In the genomic region with DNA sequence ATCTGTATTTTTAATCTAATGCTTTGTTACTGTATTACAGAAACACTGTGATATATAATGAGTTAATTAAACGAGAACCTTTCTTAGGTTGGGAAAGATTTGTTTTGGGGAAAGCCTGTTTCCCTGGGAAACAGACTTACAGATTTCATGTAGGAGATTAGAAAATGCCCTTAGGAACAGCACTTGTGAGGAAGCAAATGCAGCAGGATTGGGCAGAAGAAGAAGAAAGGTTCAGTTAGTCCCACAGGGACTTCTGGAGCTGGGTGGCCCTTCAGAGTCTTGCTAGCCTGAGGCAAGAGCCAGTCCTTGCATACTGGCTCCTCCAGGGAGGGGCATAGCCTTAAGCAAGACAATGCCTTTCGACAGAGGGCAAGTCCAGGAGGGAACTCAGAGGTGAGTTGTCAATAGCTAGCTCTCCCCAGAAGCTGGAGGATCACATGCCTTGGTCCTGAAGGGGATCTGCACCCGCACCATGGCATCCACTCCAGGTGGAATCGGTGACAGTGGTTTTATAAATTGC, we compare ENCODE assay signal across 24 cellular contexts. TPM values are rescaled to one million over a fixed set of nuclear protein-coding genes. Genes with fewer than 3 reads are reported as not detected.
DNase-seq lines count a peak whose midpoint lies in the region; ATAC-seq and TF ChIP-seq lines count a peak whose summit lies in the region.
"Had no signal": no experiment of that assay in that cellular context is flagged by ENCODE, and none has a peak within 500 bp of the region (broad histone marks: within the 10 kb centered on the region; RNA-seq: fewer than 3 reads in every experiment).

No MANE protein-coding gene starts in this region.

- H3K4me3 ChIP-seq in NB4 (ENCODE audit: low read depth, low read length) (no peak overlapping the region), neural progenitor cell (no peak overlapping the region)
- H3K4me3 ChIP-seq: body of pancreas, thoracic aorta had no signal

- no peak overlapping the region for H3K23ac ChIP-seq in H9 (ENCODE audit: insufficient read length, low read depth, low read length)

- H3K27me3 Mint-ChIP-seq in H9 (ENCODE audit: low read depth) (no peaks in the 10 kb centered on the region), neural progenitor cell (ENCODE audit: insufficient read depth, low read depth) (peaks cover 2% of the 10 kb centered on the region)
- H3K27me3 Mint-ChIP-seq: activated naive CD8-positive, alpha-beta T cell treated with anti-CD3 and anti-CD28 coated beads for 36 hours; CD4-positive, CD25-positive, alpha-beta regulatory T cell had no signal

- H3K9me3 ChIP-seq in H9 (ENCODE audit: control insufficient read depth, low read depth, low read length) = no peaks in the 10 kb centered on the region
- H3K9me3 ChIP-seq in neural progenitor cell (ENCODE audit: low read depth) = no peaks in the 10 kb centered on the region
- H3K9me3 ChIP-seq: body of pancreas, thoracic aorta had no signal

- H3K4me1 Mint-ChIP-seq in H9 (peaks cover 11 to 15% of the 10 kb centered on the region in 2 experiments), neural progenitor cell (no peaks in the 10 kb centered on the region)

- H2BK12ac ChIP-seq in H9 (ENCODE audit: insufficient read length, low read depth, low read length) = no peak overlapping the region

- H3K4ac ChIP-seq in H9 (ENCODE audit: low read depth, low read length) = no peak overlapping the region

- H3K36me3 ChIP-seq in neural progenitor cell = no peaks in the 10 kb centered on the region
- H3K36me3 ChIP-seq: thoracic aorta had no signal

- H3K27ac Mint-ChIP-seq in H9 (peak overlapping the region in 2 of 3 experiments; percentile 16 to 65; a peak in 2 of 7 replicates), neural progenitor cell (no peak overlapping the region)
- H3K27ac Mint-ChIP-seq: activated naive CD8-positive, alpha-beta T cell treated with anti-CD3 and anti-CD28 coated beads for 36 hours; activated T-helper 2 cell treated with anti-CD3 and anti-CD28 coated beads, Interferon-gamma antibody, Interleukin-2, Interleukin-4, amounts not matched to agents 10 μg/mL and 5 μg/mL and 100 μg/mL, durations not matched to agents 14 hours and 24 hours and 36 hours had no signal

- H2AFZ ChIP-seq in H9 (ENCODE audit: low read length) (no peak overlapping the region), neural progenitor cell (replicated peaks) (no peak overlapping the region)

- H3K27ac ChIP-seq in H9 (ENCODE audit: insufficient read length, low read depth, low read length) (no peak overlapping the region), foreskin keratinocyte (no peak overlapping the region), neural progenitor cell (no peak overlapping the region)
- H3K27ac ChIP-seq: body of pancreas, thoracic aorta had no signal

- peaks cover 2% of the 10 kb centered on the region; the same call in 1 of the 2 replicates for H3K4me1 ChIP-seq in H9 (ENCODE audit: insufficient read depth, low read length)
- H3K4me1 ChIP-seq in foreskin keratinocyte = no peaks in the 10 kb centered on the region
- H3K4me1 ChIP-seq in neural progenitor cell = peaks cover 4% of the 10 kb centered on the region
- H3K4me1 ChIP-seq: body of pancreas had no signal

- no CpG with 5 or more reads among the region's 4 CpGs for WGBS in H9 (ENCODE audit: extremely low coverage, insufficient read length, low lambda C conversion rate)

- peak; percentile 80 for DNase-seq in H9
- DNase-seq in NB4 (ENCODE audit: low read depth) = peak; percentile 39
- DNase-seq in foreskin keratinocyte = peak in 1 of 2 donors; percentile 8
- peak; percentile 15 for DNase-seq in neural progenitor cell (ENCODE audit: low spot score)
- no peak for DNase-seq in activated CD4-positive, alpha-beta T cell treated with anti-CD3 and anti-CD28 coated beads for 48 hours
- no peak for DNase-seq in cardiac septum (ENCODE audit: low spot score)
- DNase-seq in NCI-H1105 (lab: John Stamatoyannopoulos, UW) = no peak
- no peak for DNase-seq in NCI-H2171 treated with DMSO at 0.1 percent for 48 hours (lab: John Stamatoyannopoulos, UW)
- DNase-seq: activated CD4-positive, alpha-beta T cell treated with anti-CD3 and anti-CD28 coated beads for 4 hours; activated CD8-positive, alpha-beta memory T cell treated with anti-CD3 and anti-CD28 coated beads, Interleukin-2, amount 50 U/mL, for 48 hours; activated naive CD8-positive, alpha-beta T cell treated with anti-CD3 and anti-CD28 coated beads for 36 hours; body of pancreas; CD4-positive, CD25-positive, alpha-beta regulatory T cell; effector CD4-positive, alpha-beta T cell; KG1; left ventricle myocardium superior; NCI-H2081; SIG-M5; small intestine; stimulated activated CD4-positive, alpha-beta T cell treated with anti-CD3 and anti-CD28 coated beads, Interleukin-2, amount 100 ng/mL, for 24 hours; stimulated activated naive CD4-positive, alpha-beta T cell had no signal

- TF ChIP-seq POLR2A in NB4 (IDR thresholded peaks at IDR 0.05; ENCODE audit: extremely low read depth, insufficient read length) = no peak

- H3K79me1 ChIP-seq in H9 (ENCODE audit: insufficient read depth, low read depth, low read length, poor library complexity, severe bottlenecking) = no peaks in the 10 kb centered on the region

- no peak overlapping the region for H3K18ac ChIP-seq in H9 (ENCODE audit: insufficient read length, low read depth, low read length)

- H3K9me3 Mint-ChIP-seq in H9 (no peaks in the 10 kb centered on the region), neural progenitor cell (no peaks in the 10 kb centered on the region)
- H3K9me3 Mint-ChIP-seq: activated naive CD8-positive, alpha-beta T cell treated with anti-CD3 and anti-CD28 coated beads for 36 hours; activated T-helper 2 cell treated with anti-CD3 and anti-CD28 coated beads, Interferon-gamma antibody, Interleukin-2, Interleukin-4, amounts not matched to agents 10 μg/mL and 5 μg/mL and 100 μg/mL, durations not matched to agents 14 hours and 24 hours and 36 hours; CD4-positive, CD25-positive, alpha-beta regulatory T cell had no signal

- H2BK20ac ChIP-seq in H9 (ENCODE audit: low read depth, low read length, poor library complexity, severe bottlenecking) = no peak overlapping the region

- no peak overlapping the region for H2BK120ac ChIP-seq in H9 (ENCODE audit: low read depth, low read length, poor library complexity, severe bottlenecking)

- H4K8ac ChIP-seq in H9 (replicated peaks; ENCODE audit: insufficient read length, low read depth, low read length) = no peak overlapping the region

- H4K91ac ChIP-seq in H9 (ENCODE audit: insufficient read length, low read depth, low read length) = no peak overlapping the region

- H3F3A ChIP-seq in neural progenitor cell (ENCODE audit: low read depth) = peaks cover 4% of the 10 kb centered on the region

- H2AK5ac ChIP-seq in H9 (ENCODE audit: insufficient read length, low read length) = no peak overlapping the region

- H3K9ac ChIP-seq in H9 (ENCODE audit: extremely low read depth, insufficient read length, low read length) (no peak overlapping the region), neural progenitor cell (no peak overlapping the region)

- no peaks in the 10 kb centered on the region for H3K27me3 ChIP-seq in H9 (ENCODE audit: insufficient read depth, low read length)
- no peaks in the 10 kb centered on the region for H3K27me3 ChIP-seq in foreskin keratinocyte
- H3K27me3 ChIP-seq in neural progenitor cell = no peaks in the 10 kb centered on the region
- H3K27me3 ChIP-seq: body of pancreas had no signal

- H3K4me3 Mint-ChIP-seq in H9 (no peak overlapping the region), neural progenitor cell (no peak overlapping the region)
- H3K4me3 Mint-ChIP-seq: activated naive CD8-positive, alpha-beta T cell treated with anti-CD3 and anti-CD28 coated beads for 36 hours; CD4-positive, CD25-positive, alpha-beta regulatory T cell had no signal

- intact Hi-C loops in cardiac septum (cut with DNase I) = no loop called here

- TF ChIP-seq CTCF in H9 (conservative IDR thresholded peaks at IDR 0.05) (no peak), NB4 (IDR thresholded peaks at IDR 0.05; ENCODE audit: low read depth, low read length) (no peak), foreskin keratinocyte (conservative IDR thresholded peaks at IDR 0.05) (no peak), neural progenitor cell (IDR thresholded peaks at IDR 0.05) (no peak)

- H2BK15ac ChIP-seq in H9 (ENCODE audit: low read depth, low read length) = no peak overlapping the region

- H3K36me3 Mint-ChIP-seq in H9 (ENCODE audit: insufficient read depth in 1 of 3, low read depth in 3 of 3) (peaks cover 3 to 14% (median 9%) of the 10 kb centered on the region in 3 experiments; a peak in 6 of 7 replicates), neural progenitor cell (peaks cover 12% of the 10 kb centered on the region)
- H3K36me3 Mint-ChIP-seq: CD4-positive, CD25-positive, alpha-beta regulatory T cell had no signal

- H4K5ac ChIP-seq in H9 (ENCODE audit: insufficient read length, low read depth, low read length) = no peak overlapping the region

- no peak overlapping the region for H3K56ac ChIP-seq in H9 (ENCODE audit: insufficient read length, low read depth, low read length)

- H3K4me2 ChIP-seq in H9 (ENCODE audit: insufficient read depth, insufficient read length, low read length) (no peak overlapping the region), neural progenitor cell (no peak overlapping the region)

- no peaks in the 10 kb centered on the region for H3K79me2 ChIP-seq in H9 (ENCODE audit: insufficient read depth, low read length)
- no peaks in the 10 kb centered on the region for H3K79me2 ChIP-seq in neural progenitor cell (ENCODE audit: low read depth)

- no peak overlapping the region; the same call in 1 of the 2 replicates for H3K14ac ChIP-seq in H9 (ENCODE audit: insufficient read depth, low read length)

- H4K20me1 ChIP-seq in H9 (ENCODE audit: control insufficient read depth, insufficient read depth, insufficient read length) (no peaks in the 10 kb centered on the region), neural progenitor cell (ENCODE audit: low read depth) (no peaks in the 10 kb centered on the region)

- no peak overlapping the region for H3T11ph ChIP-seq in H9 (ENCODE audit: low read length)

- H2BK5ac ChIP-seq in H9 (ENCODE audit: insufficient read length, low read length) = no peak overlapping the region

- no peaks in the 10 kb centered on the region for H3K23me2 ChIP-seq in H9 (ENCODE audit: insufficient read length, low read depth, low read length, poor library complexity, severe bottlenecking)

- ATAC-seq in foreskin keratinocyte = peak; percentile 25
- ATAC-seq: body of pancreas, HCT116, left ventricle myocardium superior had no signal

RNA-seq across cellular contexts. Expression of a gene that starts 36.8 kb away (rescaled TPM):
- total RNA-seq in H9 (2021) (1.5 and 2.9 TPM in 2 replicates), foreskin keratinocyte (0.24 and 0.42 TPM in 2 replicates), neural progenitor cell (ENCODE audit: low replicate concordance) (0.77 and 1.2 TPM in 2 replicates), cardiac septum (4.9 TPM)
- 0.33 and 0.46 TPM in 2 replicates for polyA plus RNA-seq in foreskin keratinocyte

Comparison
In these comparisons a context has a peak if more than half of its experiments do, and no peak if none do; other contexts are left out.
1. DNase-seq: peak in H9 (single experiment), NB4 (single experiment) and neural progenitor cell (single experiment); none in activated CD4-positive, alpha-beta T cell treated with anti-CD3 and anti-CD28 coated beads for 48 hours (single experiment), cardiac septum (single experiment), NCI-H1105 (single experiment) and NCI-H2171 treated with DMSO at 0.1 percent for 48 hours (single experiment).